ENCODE assay signal across 24 cellular contexts in genomic region chr1:234467821-234468220, GRCh38.
"Had no signal": no experiment of that assay in that cellular context is flagged by ENCODE, and none has a peak within 500 bp of the region (broad histone marks: within the 10 kb centered on the region; RNA-seq: fewer than 3 reads in every experiment).

No MANE protein-coding gene starts in this region.

- H3K4me1 Mint-ChIP-seq: endodermal cell had no signal

- H3K27ac Mint-ChIP-seq: dendritic cell treated with granulocyte-macrophage colony-stimulating factor and Interleukin-4, amounts not matched to agents 40 ng/mL and 50 ng/mL, for 4 days; effector memory CD8-positive, alpha-beta T cell; endodermal cell had no signal

- H3K27me3 Mint-ChIP-seq: dendritic cell treated with granulocyte-macrophage colony-stimulating factor and Interleukin-4, amounts not matched to agents 40 ng/mL and 50 ng/mL, for 4 days; effector memory CD8-positive, alpha-beta T cell had no signal

- DNase-seq: colonic mucosa; cortex of kidney; dermis blood vessel endothelial cell; dorsolateral prefrontal cortex; effector CD4-positive, alpha-beta T cell; effector CD8-positive, alpha-beta T cell; effector memory CD4-positive, alpha-beta T cell; effector memory CD8-positive, alpha-beta T cell; endodermal cell; erythroblast; esophagus squamous epithelium; foreskin fibroblast; foreskin keratinocyte; foreskin melanocyte; gastrocnemius medialis; head of caudate nucleus; heart left ventricle; heart right ventricle had no signal

- H3K9me3 Mint-ChIP-seq: dendritic cell treated with granulocyte-macrophage colony-stimulating factor and Interleukin-4, amounts not matched to agents 40 ng/mL and 50 ng/mL, for 4 days; effector memory CD8-positive, alpha-beta T cell; endodermal cell had no signal

- H3K4me1 ChIP-seq: colonic mucosa, esophagus muscularis mucosa, esophagus squamous epithelium, gastrocnemius medialis, gastroesophageal sphincter had no signal

- H3K4me3 ChIP-seq: colonic mucosa, coronary artery, dorsolateral prefrontal cortex, esophagus muscularis mucosa, esophagus squamous epithelium, gastrocnemius medialis, gastroesophageal sphincter, heart left ventricle, heart right ventricle had no signal

- H3K27ac ChIP-seq: colonic mucosa, coronary artery, dorsolateral prefrontal cortex, epithelial cell of prostate, esophagus muscularis mucosa, esophagus squamous epithelium, foreskin keratinocyte, gastrocnemius medialis, gastroesophageal sphincter, heart left ventricle, heart right ventricle had no signal

- H3K27me3 ChIP-seq: colonic mucosa, dorsolateral prefrontal cortex, esophagus muscularis mucosa, esophagus squamous epithelium, foreskin keratinocyte, gastrocnemius medialis, gastroesophageal sphincter, heart left ventricle, heart right ventricle had no signal

- ATAC-seq: effector memory CD8-positive, alpha-beta T cell; esophagus mucosa; foreskin keratinocyte; gastrocnemius medialis; gastroesophageal sphincter; heart left ventricle; heart right ventricle had no signal

- H3K9me3 ChIP-seq: colonic mucosa, esophagus muscularis mucosa, esophagus squamous epithelium, gastrocnemius medialis, gastroesophageal sphincter, heart left ventricle, heart right ventricle had no signal

- H3K4me3 Mint-ChIP-seq: dendritic cell treated with granulocyte-macrophage colony-stimulating factor and Interleukin-4, amounts not matched to agents 40 ng/mL and 50 ng/mL, for 4 days; effector memory CD8-positive, alpha-beta T cell; endodermal cell had no signal
